In the genomic region with DNA sequence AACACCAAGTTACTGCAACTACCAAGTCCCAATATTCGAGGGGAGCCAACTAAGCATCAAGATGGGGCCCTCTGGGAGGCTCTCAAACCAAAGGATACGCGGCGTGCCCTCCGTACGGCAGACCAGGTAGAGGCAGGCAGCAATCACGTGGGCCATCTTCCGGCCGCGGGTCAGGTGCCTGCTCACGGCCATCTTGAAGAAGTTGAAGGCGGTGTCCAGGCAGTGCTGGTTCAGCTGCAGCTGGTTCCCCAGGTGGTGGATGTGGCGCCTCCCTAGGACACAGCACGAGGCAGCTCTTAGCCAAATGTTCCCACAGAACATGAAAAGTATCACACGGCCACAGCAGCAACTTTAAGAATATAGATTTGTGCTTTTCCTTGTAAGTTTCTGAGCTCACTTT, we compare ENCODE assay signal across 27 cellular contexts. TPM values are rescaled to one million over a fixed set of nuclear protein-coding genes. Genes with fewer than 3 reads are reported as not detected.
DNase-seq lines count a peak whose midpoint lies in the region; ATAC-seq and TF ChIP-seq lines count a peak whose summit lies in the region.
"Had no signal": no experiment of that assay in that cellular context is flagged by ENCODE, and none has a peak within 500 bp of the region (broad histone marks: within the 10 kb centered on the region; RNA-seq: fewer than 3 reads in every experiment).

No MANE protein-coding gene starts in this region.

- H3K4me1 Mint-ChIP-seq in WTC11, result peaks cover 3% of the 10 kb centered on the region; the same call in 1 of the 2 replicates
- no peaks in the 10 kb centered on the region for H3K4me1 Mint-ChIP-seq in T-helper 2 cell treated with Interferon-gamma antibody and Interleukin-4, amounts not matched to agents 5 μg/mL and 100 μg/mL, for 36 hours (ENCODE audit: low read depth)
- H3K4me1 Mint-ChIP-seq in activated T-cell treated with anti-CD3 and anti-CD28 coated beads, Interleukin-2, amount 50 U/mL, for 4 hours (ENCODE audit: low read depth), result peaks cover 2% of the 10 kb centered on the region
- H3K4me1 Mint-ChIP-seq: activated naive CD4-positive, alpha-beta T cell treated with anti-CD3 and anti-CD28 coated beads, Interleukin-2, amount 10 ng/mL, durations not matched to agents 7 days and 5 days had no signal

- H3K27ac Mint-ChIP-seq in WTC11, result no peak overlapping the region
- H3K27ac Mint-ChIP-seq in T-helper 2 cell treated with Interferon-gamma antibody and Interleukin-4, amounts not matched to agents 5 μg/mL and 100 μg/mL, for 36 hours, result no peak overlapping the region
- H3K27ac Mint-ChIP-seq: activated CD8-positive, alpha-beta T cell treated with anti-CD3 and anti-CD28 coated beads for 36 hours; activated naive CD4-positive, alpha-beta T cell treated with anti-CD3 and anti-CD28 coated beads, Interleukin-2, amount 10 ng/mL, durations not matched to agents 7 days and 5 days; activated T-helper 17 cell treated with anti-CD3 and anti-CD28 coated beads, Interleukin-2, amount 50 U/mL, for 72 hours; nephron progenitor cell; stimulated activated effector memory CD8-positive, alpha-beta T cell treated with anti-CD3 and anti-CD28 coated beads, Interleukin-12 subunit alpha, Interleukin-12 subunit beta, amount 100 ng/mL, for 72 hours; T-helper 17 cell had no signal

- no peak overlapping the region for H3K4me3 Mint-ChIP-seq in WTC11
- no peak overlapping the region for H3K4me3 Mint-ChIP-seq in T-helper 2 cell treated with Interferon-gamma antibody and Interleukin-4, amounts not matched to agents 5 μg/mL and 100 μg/mL, for 36 hours
- no peak overlapping the region for H3K4me3 Mint-ChIP-seq in activated T-cell treated with anti-CD3 and anti-CD28 coated beads, Interleukin-2, amount 50 U/mL, for 4 hours
- H3K4me3 Mint-ChIP-seq: activated CD8-positive, alpha-beta T cell treated with anti-CD3 and anti-CD28 coated beads for 36 hours; activated naive CD4-positive, alpha-beta T cell treated with anti-CD3 and anti-CD28 coated beads, Interleukin-2, amount 10 ng/mL, durations not matched to agents 7 days and 5 days; activated T-helper 17 cell treated with anti-CD3 and anti-CD28 coated beads, Interleukin-2, amount 50 U/mL, for 72 hours; nephron progenitor cell; stimulated activated effector memory CD8-positive, alpha-beta T cell treated with anti-CD3 and anti-CD28 coated beads, Interleukin-12 subunit alpha, Interleukin-12 subunit beta, amount 100 ng/mL, for 72 hours; T-helper 17 cell had no signal

- no peaks in the 10 kb centered on the region for H3K36me3 Mint-ChIP-seq in WTC11
- H3K36me3 Mint-ChIP-seq in T-helper 2 cell treated with Interferon-gamma antibody and Interleukin-4, amounts not matched to agents 5 μg/mL and 100 μg/mL, for 36 hours (ENCODE audit: low read depth), result no peaks in the 10 kb centered on the region
- no peaks in the 10 kb centered on the region for H3K36me3 Mint-ChIP-seq in activated T-cell treated with anti-CD3 and anti-CD28 coated beads, Interleukin-2, amount 50 U/mL, for 4 hours (ENCODE audit: insufficient read depth)
- H3K36me3 Mint-ChIP-seq: activated naive CD4-positive, alpha-beta T cell treated with anti-CD3 and anti-CD28 coated beads, Interleukin-2, amount 10 ng/mL, durations not matched to agents 7 days and 5 days; stimulated activated effector memory CD8-positive, alpha-beta T cell treated with anti-CD3 and anti-CD28 coated beads, Interleukin-12 subunit alpha, Interleukin-12 subunit beta, amount 100 ng/mL, for 72 hours had no signal

- DNase-seq in NCI-H526 (lab: John Stamatoyannopoulos, UW), result peak; percentile 49 to 59
- DNase-seq in NCI-H526 treated with DMSO at 0.1 percent for 48 hours (lab: John Stamatoyannopoulos, UW), result no peak
- no peak for DNase-seq in WTC11 (ENCODE audit: low spot score)
- DNase-seq in lower lobe of right lung, result no peak
- no peak for DNase-seq in T-helper 2 cell treated with Interferon-gamma antibody and Interleukin-4, amounts not matched to agents 5 μg/mL and 100 μg/mL, for 36 hours (ENCODE audit: low spot score)
- no peak for DNase-seq in activated T-cell treated with anti-CD3 and anti-CD28 coated beads, Interleukin-2, amount 50 U/mL, for 4 hours
- DNase-seq in NCI-H1436 treated with DMSO at 0.1 percent for 48 hours (lab: John Stamatoyannopoulos, UW), result no peak
- no peak for DNase-seq in effector CD8-positive, alpha-beta T cell (lab: John Stamatoyannopoulos, UW)
- DNase-seq: activated CD4-positive, alpha-beta T cell treated with anti-CD3 and anti-CD28 coated beads for 1 hour; activated CD8-positive, alpha-beta T cell treated with anti-CD3 and anti-CD28 coated beads for 36 hours; activated naive CD4-positive, alpha-beta T cell treated with anti-CD3 and anti-CD28 coated beads, Interleukin-2, amount 10 ng/mL, durations not matched to agents 7 days and 5 days; adrenal gland; brain microvascular endothelial cell; cerebellar nuclear complex; dermis blood vessel endothelial cell; foreskin melanocyte; heart left ventricle; Kasumi-1; NCI-H1417 treated with DMSO at 0.1 percent for 48 hours; nephron progenitor cell; NK-92 treated with Interleukin-12 subunit alpha and Interleukin-12 subunit beta, amount 100 ng/mL, for 24 hours; SHP77; stimulated activated CD4-positive, alpha-beta T cell treated with anti-CD3 and anti-CD28 coated beads, Interleukin-15, amount 100 ng/mL, for 24 hours; T-helper 17 cell had no signal

- TF ChIP-seq CTCF in WTC11 (IDR thresholded peaks at IDR 0.05), result no peak
- no peak for TF ChIP-seq CTCF in lower lobe of right lung (IDR thresholded peaks at IDR 0.05)

- no peaks in the 10 kb centered on the region for H3K9me3 ChIP-seq in lower lobe of right lung
- H3K9me3 ChIP-seq: adrenal gland, heart left ventricle had no signal

- no peaks in the 10 kb centered on the region for H3K27me3 ChIP-seq in lower lobe of right lung (ENCODE audit: low read depth)
- H3K27me3 ChIP-seq: adrenal gland, brain microvascular endothelial cell, heart left ventricle had no signal

- no peaks in the 10 kb centered on the region for H3K27me3 Mint-ChIP-seq in WTC11 (ENCODE audit: low read depth)
- H3K27me3 Mint-ChIP-seq in T-helper 2 cell treated with Interferon-gamma antibody and Interleukin-4, amounts not matched to agents 5 μg/mL and 100 μg/mL, for 36 hours (ENCODE audit: low read depth), result no peaks in the 10 kb centered on the region
- H3K27me3 Mint-ChIP-seq in activated T-cell treated with anti-CD3 and anti-CD28 coated beads, Interleukin-2, amount 50 U/mL, for 4 hours (ENCODE audit: low read depth), result no peaks in the 10 kb centered on the region
- H3K27me3 Mint-ChIP-seq: activated CD8-positive, alpha-beta T cell treated with anti-CD3 and anti-CD28 coated beads for 36 hours; activated naive CD4-positive, alpha-beta T cell treated with anti-CD3 and anti-CD28 coated beads, Interleukin-2, amount 10 ng/mL, durations not matched to agents 7 days and 5 days; activated T-helper 17 cell treated with anti-CD3 and anti-CD28 coated beads, Interleukin-2, amount 50 U/mL, for 72 hours; T-helper 17 cell had no signal

- H3K4me1 ChIP-seq in lower lobe of right lung, result peaks cover 7% of the 10 kb centered on the region
- H3K4me1 ChIP-seq: adrenal gland had no signal

- no peak overlapping the region for H3K4me3 ChIP-seq in lower lobe of right lung
- H3K4me3 ChIP-seq: adrenal gland, heart left ventricle, lung had no signal

- H3K36me3 ChIP-seq in lower lobe of right lung, result peaks cover 29% of the 10 kb centered on the region
- H3K36me3 ChIP-seq: adrenal gland, brain microvascular endothelial cell had no signal

- peak; percentile 34; the same call in 1 of the 2 replicates for ATAC-seq in WTC11
- ATAC-seq in lower lobe of right lung, result peak; percentile 45 to 64
- ATAC-seq in activated T-cell treated with anti-CD3 and anti-CD28 coated beads, Interleukin-2, amount 50 U/mL, for 4 hours, result no peak
- ATAC-seq: activated CD8-positive, alpha-beta T cell treated with anti-CD3 and anti-CD28 coated beads for 36 hours; activated T-helper 17 cell treated with anti-CD3 and anti-CD28 coated beads, Interleukin-2, amount 50 U/mL, for 72 hours; heart left ventricle; stimulated activated effector memory CD8-positive, alpha-beta T cell treated with anti-CD3 and anti-CD28 coated beads, Interleukin-12 subunit alpha, Interleukin-12 subunit beta, amount 100 ng/mL, for 72 hours; T-helper 17 cell had no signal

- intact Hi-C loops in lower lobe of right lung (cut with DNase I), result no loop called here

- CTCF ChIA-PET in WTC11 (lab: Charles Lee), result no interaction called here

- H3K27ac ChIP-seq in lower lobe of right lung, result peak overlapping the region; percentile 1
- H3K27ac ChIP-seq: adrenal gland, brain microvascular endothelial cell, heart left ventricle had no signal

- no peaks in the 10 kb centered on the region for H3K9me3 Mint-ChIP-seq in WTC11
- H3K9me3 Mint-ChIP-seq in T-helper 2 cell treated with Interferon-gamma antibody and Interleukin-4, amounts not matched to agents 5 μg/mL and 100 μg/mL, for 36 hours, result no peaks in the 10 kb centered on the region
- no peaks in the 10 kb centered on the region for H3K9me3 Mint-ChIP-seq in activated T-cell treated with anti-CD3 and anti-CD28 coated beads, Interleukin-2, amount 50 U/mL, for 4 hours
- H3K9me3 Mint-ChIP-seq: activated CD8-positive, alpha-beta T cell treated with anti-CD3 and anti-CD28 coated beads for 36 hours; activated naive CD4-positive, alpha-beta T cell treated with anti-CD3 and anti-CD28 coated beads, Interleukin-2, amount 10 ng/mL, durations not matched to agents 7 days and 5 days; activated T-helper 17 cell treated with anti-CD3 and anti-CD28 coated beads, Interleukin-2, amount 50 U/mL, for 72 hours; nephron progenitor cell; stimulated activated effector memory CD8-positive, alpha-beta T cell treated with anti-CD3 and anti-CD28 coated beads, Interleukin-12 subunit alpha, Interleukin-12 subunit beta, amount 100 ng/mL, for 72 hours had no signal

- POLR2A ChIA-PET in WTC11 (lab: Charles Lee), result no interaction called here

TF ChIP-seq in WTC11, 78 proteins besides CTCF, POLR2A, EP300 and RAD21 (continues in another document):
- no peak for TF ChIP-seq USF1 (CRISPR knock-in tag; IDR thresholded peaks at IDR 0.05)
- TF ChIP-seq ZNF416 (CRISPR knock-in tag; IDR thresholded peaks at IDR 0.05), result no peak

RNA-seq across cellular contexts. Expression of gene BTBD6, which starts 24.3 kb away (rescaled TPM):
- total RNA-seq in WTC11 (2021) (7.8 to 10.0 TPM (median 8.3 TPM) in 3 replicates), lower lobe of right lung (53.0 TPM)
- total RNA-seq in activated T-cell treated with anti-CD3 and anti-CD28 coated beads, Interleukin-2, amount 50 U/mL, for 4 hours, result 10 to 100 TPM; 29.4 to 33.9 (median 33.0) TPM

RNA-seq across cellular contexts. Expression of gene BRF1, which starts 28.2 kb away (rescaled TPM):
- 23.9 to 26.5 TPM (median 26.4 TPM) in 3 replicates for total RNA-seq in WTC11 (2021)
- 35.7 TPM for total RNA-seq in lower lobe of right lung
- total RNA-seq in activated T-cell treated with anti-CD3 and anti-CD28 coated beads, Interleukin-2, amount 50 U/mL, for 4 hours, result 10 to 100 TPM; 33.5 to 36.4 (median 35.4) TPM

RNA-seq across cellular contexts. Expression of gene PACS2, which starts 41.9 kb away (rescaled TPM):
- total RNA-seq in WTC11 (2021), result 90.7 to 100 TPM (median 98.0 TPM) in 3 replicates
- total RNA-seq in lower lobe of right lung, result 79.7 TPM
- 10 to 100 TPM; 23.1 to 27.2 (median 24.8) TPM for total RNA-seq in activated T-cell treated with anti-CD3 and anti-CD28 coated beads, Interleukin-2, amount 50 U/mL, for 4 hours

Comparison
In these comparisons a context has a peak if more than half of its experiments do, and no peak if none do; other contexts are left out.
1. DNase-seq: peak in NCI-H526 (2 of 2); none in NCI-H526 treated with DMSO at 0.1 percent for 48 hours (single experiment), WTC11 (single experiment), lower lobe of right lung (single experiment), T-helper 2 cell treated with Interferon-gamma antibody and Interleukin-4, amounts not matched to agents 5 μg/mL and 100 μg/mL, for 36 hours (single experiment), activated T-cell treated with anti-CD3 and anti-CD28 coated beads, Interleukin-2, amount 50 U/mL, for 4 hours (single experiment), NCI-H1436 treated with DMSO at 0.1 percent for 48 hours (single experiment) and effector CD8-positive, alpha-beta T cell (single experiment).
2. ATAC-seq: peak in WTC11 (single experiment) and lower lobe of right lung (2 of 2); none in activated T-cell treated with anti-CD3 and anti-CD28 coated beads, Interleukin-2, amount 50 U/mL, for 4 hours (0 of 2).